2 cellular contexts compared by ENCODE assay signal in genomic region chr17:66679631-66680517, GRCh38.
TF ChIP-seq lines count a peak whose summit lies in the region.

No MANE protein-coding gene starts in this region.

TF ChIP-seq in A549, 52 proteins besides CTCF, POLR2A, EP300 and RAD21 (continued from another document):
- TF ChIP-seq E2F6 (IDR thresholded peaks at IDR 0.05; ENCODE audit: borderline replicate concordance, low read depth) (no peak), HOXB5 (CRISPR knock-in tag; IDR thresholded peaks at IDR 0.05) (no peak), FOXS1 (CRISPR knock-in tag; IDR thresholded peaks at IDR 0.05) (no peak), RNF2 (IDR thresholded peaks at IDR 0.05; ENCODE audit: borderline replicate concordance, low read depth) (no peak), HEYL (CRISPR knock-in tag; IDR thresholded peaks at IDR 0.05) (no peak), ESRRA (IDR thresholded peaks at IDR 0.05; ENCODE audit: borderline replicate concordance, low read length) (no peak), HOXA7 (CRISPR knock-in tag; IDR thresholded peaks at IDR 0.05) (no peak)

TF ChIP-seq in IMR-90, 13 proteins besides CTCF, POLR2A, EP300 and RAD21 (continued from another document):
- no peak for TF ChIP-seq MAFK (IDR thresholded peaks at IDR 0.05; ENCODE audit: low read depth, low read length)
